ENCODE assay signal across 8 cellular contexts in the genomic region with DNA sequence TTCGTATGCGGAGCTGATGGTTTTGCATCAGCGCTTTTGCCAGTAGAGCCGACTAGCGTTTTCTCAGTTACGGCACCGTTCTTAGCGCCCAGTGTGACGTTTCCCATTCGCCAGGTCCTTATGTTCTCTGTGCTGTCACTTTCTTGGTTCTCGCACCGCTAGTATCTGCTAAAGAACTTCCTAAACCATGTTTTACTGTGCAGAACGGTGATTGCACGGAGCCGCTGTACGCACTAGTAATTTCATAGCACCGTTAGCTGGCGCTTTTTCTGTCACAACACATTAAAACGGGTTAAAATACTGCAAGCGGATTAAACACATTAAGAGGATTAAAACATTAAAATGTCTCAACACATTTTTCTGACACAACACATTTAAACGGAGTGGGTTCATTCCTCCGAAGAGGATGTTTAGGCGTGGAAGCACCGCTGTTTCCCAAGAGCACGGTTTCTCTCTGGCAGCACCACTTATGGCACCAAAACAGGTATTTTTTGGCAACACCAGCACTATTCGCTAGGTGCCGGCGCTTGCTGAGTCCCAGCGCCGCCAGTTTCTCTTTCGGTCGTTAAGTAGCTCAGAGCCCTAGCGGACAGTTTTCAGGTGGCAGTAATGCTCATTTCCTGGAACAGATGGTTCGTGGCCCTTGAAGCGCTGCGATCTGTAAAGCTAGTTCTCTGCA. TPM values are rescaled to one million over a fixed set of nuclear protein-coding genes. Genes with fewer than 3 reads are reported as not detected.
A peak's percentile ranks its signal among the peaks of the same experiment; 100 is the strongest.
DNase-seq lines count a peak whose midpoint lies in the region; ATAC-seq and TF ChIP-seq lines count a peak whose summit lies in the region.

No MANE protein-coding gene starts in this region.

- no peaks in the 10 kb centered on the region for H3K9me3 Mint-ChIP-seq in CD8-positive, alpha-beta T cell
- H3K9me3 Mint-ChIP-seq in activated CD4-positive, alpha-beta memory T cell treated with anti-CD3 and anti-CD28 coated beads, Interleukin-2, amount 10 ng/mL, durations not matched to agents 7 days and 5 days, result no peaks in the 10 kb centered on the region
- H3K9me3 Mint-ChIP-seq in endothelial cell (ENCODE audit: unreplicated experiment) (no peaks in the 10 kb centered on the region), natural killer cell (no peaks in the 10 kb centered on the region)

- peak overlapping the region; percentile 98 for H3K4me3 Mint-ChIP-seq in CD8-positive, alpha-beta T cell
- H3K4me3 Mint-ChIP-seq in activated CD4-positive, alpha-beta memory T cell treated with anti-CD3 and anti-CD28 coated beads, Interleukin-2, amount 10 ng/mL, durations not matched to agents 7 days and 5 days, result peak overlapping the region; percentile 93
- H3K4me3 Mint-ChIP-seq in endothelial cell (ENCODE audit: unreplicated experiment) (peak overlapping the region; percentile 95), natural killer cell (peak overlapping the region; percentile 91)

- ATAC-seq in CD8-positive, alpha-beta T cell, result peak; percentile 66
- ATAC-seq in GM19452 (IDR thresholded peaks at IDR 0.05; ENCODE audit: unreplicated experiment) (peak; percentile 76), HG03520 (IDR thresholded peaks at IDR 0.05; ENCODE audit: unreplicated experiment) (peak; percentile 71), natural killer cell (peak; percentile 64 to 83 (median 64))

- POLR2A ChIA-PET in CD8-positive, alpha-beta T cell (lab: Charles Lee), result interaction anchor here (0.7 to 9.8 kb wide), 24 partner anchors 9 to 1116 kb away, joined by 3 to 583 read pairs (median 4); a partner anchor contains a TSS
- POLR2A ChIA-PET in activated CD4-positive, alpha-beta memory T cell treated with anti-CD3 and anti-CD28 coated beads, Interleukin-2, amount 10 ng/mL, durations not matched to agents 7 days and 5 days (lab: Charles Lee), result interaction anchor here (0.5 to 12.8 kb wide), 23 partner anchors 9 to 1095 kb away, joined by 3 to 753 read pairs (median 7); a partner anchor contains a TSS

- no peaks in the 10 kb centered on the region for H3K27me3 ChIP-seq in CD8-positive, alpha-beta T cell (ENCODE audit: insufficient read depth, low read length)
- peaks cover 0 to 2% (median 0%) of the 10 kb centered on the region in 5 donors for H3K27me3 ChIP-seq in subcutaneous abdominal adipose tissue (ENCODE audit: control insufficient read depth in 5 of 5, insufficient read depth in 4 of 5, low read length in 5 of 5)

- DNase-seq in CD8-positive, alpha-beta T cell, result peak; percentile 69 to 92 (median 80)
- DNase-seq in NCI-H748 treated with DMSO at 0.1 percent for 48 hours (lab: John Stamatoyannopoulos, UW) (peak; percentile 97), endothelial cell (ENCODE audit: low spot score) (peak; percentile 51), natural killer cell (peak; percentile 73)
- DNase-seq in activated CD4-positive, alpha-beta memory T cell treated with anti-CD3 and anti-CD28 coated beads, Interleukin-2, amount 10 ng/mL, durations not matched to agents 7 days and 5 days, result peak; percentile 90

- peaks cover 26% of the 10 kb centered on the region for H3K36me3 Mint-ChIP-seq in CD8-positive, alpha-beta T cell
- H3K36me3 Mint-ChIP-seq in activated CD4-positive, alpha-beta memory T cell treated with anti-CD3 and anti-CD28 coated beads, Interleukin-2, amount 10 ng/mL, durations not matched to agents 7 days and 5 days (ENCODE audit: low read depth), result peaks cover 12% of the 10 kb centered on the region
- H3K36me3 Mint-ChIP-seq in endothelial cell (ENCODE audit: low read depth, unreplicated experiment), result no peaks in the 10 kb centered on the region
- H3K36me3 Mint-ChIP-seq in natural killer cell, result no peaks in the 10 kb centered on the region

- peak; percentile 71 for TF ChIP-seq CTCF in CD8-positive, alpha-beta T cell (IDR thresholded peaks at IDR 0.05)
- TF ChIP-seq CTCF in endothelial cell (IDR thresholded peaks at IDR 0.05; ENCODE audit: unreplicated experiment), result peak; percentile 41
- peak; percentile 61 for TF ChIP-seq CTCF in natural killer cell (IDR thresholded peaks at IDR 0.05)

- H3K4me1 ChIP-seq in CD8-positive, alpha-beta T cell (ENCODE audit: insufficient read depth, low read length), result peaks cover 40% of the 10 kb centered on the region
- H3K4me1 ChIP-seq in subcutaneous abdominal adipose tissue (ENCODE audit: control insufficient read depth in 5 of 5, insufficient read depth in 5 of 5, low read length in 5 of 5), result peaks cover 8 to 38% (median 20%) of the 10 kb centered on the region in 5 donors

- H3K27ac Mint-ChIP-seq in CD8-positive, alpha-beta T cell, result peak overlapping the region; percentile 100
- H3K27ac Mint-ChIP-seq in activated CD4-positive, alpha-beta memory T cell treated with anti-CD3 and anti-CD28 coated beads, Interleukin-2, amount 10 ng/mL, durations not matched to agents 7 days and 5 days, result peak overlapping the region; percentile 99
- H3K27ac Mint-ChIP-seq in endothelial cell (ENCODE audit: unreplicated experiment), result no peak overlapping the region
- peak overlapping the region; percentile 99 to 100 for H3K27ac Mint-ChIP-seq in natural killer cell

- no peaks in the 10 kb centered on the region for H3K9me3 ChIP-seq in CD8-positive, alpha-beta T cell (ENCODE audit: low read length)
- H3K9me3 ChIP-seq in subcutaneous abdominal adipose tissue (ENCODE audit: control insufficient read depth in 5 of 5, low read length in 5 of 5), result no peaks in the 10 kb centered on the region

- H3K36me3 ChIP-seq in CD8-positive, alpha-beta T cell (ENCODE audit: insufficient read depth, low read length), result no peaks in the 10 kb centered on the region
- H3K36me3 ChIP-seq in subcutaneous abdominal adipose tissue (ENCODE audit: control insufficient read depth in 5 of 5, insufficient read depth in 5 of 5, low read length in 5 of 5), result no peaks in the 10 kb centered on the region

- peak overlapping the region in 3 of 5 donors; percentile 66 to 82 (median 81) for H3K9ac ChIP-seq in subcutaneous abdominal adipose tissue (ENCODE audit: low read length in 5 of 5)

- H3K27me3 Mint-ChIP-seq in CD8-positive, alpha-beta T cell (ENCODE audit: low read depth), result no peaks in the 10 kb centered on the region
- no peaks in the 10 kb centered on the region for H3K27me3 Mint-ChIP-seq in activated CD4-positive, alpha-beta memory T cell treated with anti-CD3 and anti-CD28 coated beads, Interleukin-2, amount 10 ng/mL, durations not matched to agents 7 days and 5 days
- H3K27me3 Mint-ChIP-seq in endothelial cell (ENCODE audit: unreplicated experiment) (peaks cover 15% of the 10 kb centered on the region), natural killer cell (ENCODE audit: low read depth in 2 of 2) (no peaks in the 10 kb centered on the region)

- CTCF ChIA-PET in CD8-positive, alpha-beta T cell (lab: Charles Lee), result interaction anchor here (0.7 to 6.8 kb wide), 21 partner anchors 10 to 464 kb away, joined by 3 to 114 read pairs (median 5); a partner anchor contains a TSS
- CTCF ChIA-PET in activated CD4-positive, alpha-beta memory T cell treated with anti-CD3 and anti-CD28 coated beads, Interleukin-2, amount 10 ng/mL, durations not matched to agents 7 days and 5 days (lab: Charles Lee), result interaction anchor here (0.7 to 5.8 kb wide), 23 partner anchors 9 to 464 kb away, joined by 3 to 105 read pairs (median 7); a partner anchor contains a TSS

- intact Hi-C loops in CD8-positive, alpha-beta T cell (cut with DNase I, micrococcal nuclease), result loop anchor here (1.0 to 5.0 kb wide), 7 partner anchors 23 to 107 kb away; no protein-coding TSS in a partner anchor
- intact Hi-C loops in natural killer cell (cut with micrococcal nuclease), result loop anchor here (1.0 to 10.0 kb wide), 5 partner anchors 13 to 1095 kb away; a partner anchor contains a TSS

- H3K4me1 Mint-ChIP-seq in CD8-positive, alpha-beta T cell (ENCODE audit: low read depth), result peaks cover 43% of the 10 kb centered on the region
- H3K4me1 Mint-ChIP-seq in activated CD4-positive, alpha-beta memory T cell treated with anti-CD3 and anti-CD28 coated beads, Interleukin-2, amount 10 ng/mL, durations not matched to agents 7 days and 5 days, result peaks cover 42% of the 10 kb centered on the region
- H3K4me1 Mint-ChIP-seq in endothelial cell (ENCODE audit: unreplicated experiment) (peaks cover 26% of the 10 kb centered on the region), natural killer cell (peaks cover 45 to 56% of the 10 kb centered on the region in 2 donors)

- peak overlapping the region; percentile 97 for H3K27ac ChIP-seq in CD8-positive, alpha-beta T cell (ENCODE audit: low read depth, low read length)
- peak overlapping the region; percentile 71 for H3K27ac ChIP-seq in subcutaneous abdominal adipose tissue (ENCODE audit: low read depth, low read length)

- peak overlapping the region; percentile 70 for H3K4me3 ChIP-seq in CD8-positive, alpha-beta T cell (ENCODE audit: low read depth, low read length)
- H3K4me3 ChIP-seq in subcutaneous abdominal adipose tissue (ENCODE audit: low read depth in 1 of 5, low read length in 5 of 5), result peak overlapping the region; percentile 70 to 92 (median 86)

RNA-seq across cellular contexts. Expression of a gene that starts 20.4 kb away (rescaled TPM):
- total RNA-seq in CD8-positive, alpha-beta T cell, result 10 to 100 TPM; 38.2 to 39.5 TPM
- total RNA-seq in activated CD4-positive, alpha-beta memory T cell treated with anti-CD3 and anti-CD28 coated beads, Interleukin-2, amount 10 ng/mL, durations not matched to agents 7 days and 5 days, result 10 to 100 TPM; 25.1 to 28.3 TPM
- total RNA-seq in endothelial cell (ENCODE audit: unreplicated experiment), result 1.1 TPM
- total RNA-seq in natural killer cell, result 10 to 100 TPM; 34.3 to 55.2 (median 38.0) TPM

Comparison
In these comparisons a context has a peak if more than half of its experiments do, and no peak if none do; other contexts are left out.
1. Peak in every context shown above with its lines: DNase-seq, ATAC-seq, H3K4me3 ChIP-seq and H3K27ac ChIP-seq.
2. RNA of a gene that starts 20.4 kb away (total RNA-seq): 38.2 to 39.5 TPM in CD8-positive, alpha-beta T cell, 34.3 to 55.2 TPM in natural killer cell and 25.1 to 28.3 TPM in activated CD4-positive, alpha-beta memory T cell treated with anti-CD3 and anti-CD28 coated beads, Interleukin-2, amount 10 ng/mL, durations not matched to agents 7 days and 5 days; 1.1 TPM in endothelial cell (single experiment); every median in the first group is over 10 times any median in the second.